Comparison of ENCODE assay signal across 1 cellular context in genomic region chr2:227856697-227857096, GRCh38.
TF ChIP-seq lines count a peak whose summit lies in the region.

No MANE protein-coding gene starts in this region.

TF ChIP-seq in GM12878, 131 proteins besides CTCF, POLR2A, EP300 and RAD21:
- TF ChIP-seq POU2F2 (IDR thresholded peaks at IDR 0.05; ENCODE audit: borderline replicate concordance, low read depth, low read length), result 0 out of 3 replicates have a peak, but pooled peaks have one; percentile 39
- no peak for TF ChIP-seq SIN3A (IDR thresholded peaks at IDR 0.05; ENCODE audit: low read depth, low read length)
- TF ChIP-seq CHD4 (IDR thresholded peaks at IDR 0.05), result no peak
- TF ChIP-seq NBN (IDR thresholded peaks at IDR 0.05), result no peak
- TF ChIP-seq ZBTB40 (IDR thresholded peaks at IDR 0.05; ENCODE audit: borderline replicate concordance), result no peak
- TF ChIP-seq, protein P1, sequence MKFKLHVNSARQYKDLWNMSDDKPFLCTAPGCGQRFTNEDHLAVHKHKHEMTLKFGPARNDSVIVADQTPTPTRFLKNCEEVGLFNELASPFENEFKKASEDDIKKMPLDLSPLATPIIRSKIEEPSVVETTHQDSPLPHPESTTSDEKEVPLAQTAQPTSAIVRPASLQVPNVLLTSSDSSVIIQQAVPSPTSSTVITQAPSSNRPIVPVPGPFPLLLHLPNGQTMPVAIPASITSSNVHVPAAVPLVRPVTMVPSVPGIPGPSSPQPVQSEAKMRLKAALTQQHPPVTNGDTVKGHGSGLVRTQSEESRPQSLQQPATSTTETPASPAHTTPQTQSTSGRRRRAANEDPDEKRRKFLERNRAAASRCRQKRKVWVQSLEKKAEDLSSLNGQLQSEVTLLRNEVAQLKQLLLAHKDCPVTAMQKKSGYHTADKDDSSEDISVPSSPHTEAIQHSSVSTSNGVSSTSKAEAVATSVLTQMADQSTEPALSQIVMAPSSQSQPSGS (IDR thresholded peaks at IDR 0.05; ENCODE audit: low read length), result peak; percentile 38; the same call in 1 of the 2 replicates
- no peak for TF ChIP-seq STAT3 (IDR thresholded peaks at IDR 0.05; ENCODE audit: low read depth, low read length)
- TF ChIP-seq TAF1 (IDR thresholded peaks at IDR 0.05; ENCODE audit: borderline replicate concordance, low read depth, low read length), result no peak
- TF ChIP-seq NFYA (IDR thresholded peaks at IDR 0.05; ENCODE audit: borderline replicate concordance, low read depth, low read length), result no peak
- TF ChIP-seq ZNF24 (IDR thresholded peaks at IDR 0.05), result no peak
- no peak for TF ChIP-seq JUND (IDR thresholded peaks at IDR 0.05; ENCODE audit: low read depth, low read length)
- TF ChIP-seq, protein P2, sequence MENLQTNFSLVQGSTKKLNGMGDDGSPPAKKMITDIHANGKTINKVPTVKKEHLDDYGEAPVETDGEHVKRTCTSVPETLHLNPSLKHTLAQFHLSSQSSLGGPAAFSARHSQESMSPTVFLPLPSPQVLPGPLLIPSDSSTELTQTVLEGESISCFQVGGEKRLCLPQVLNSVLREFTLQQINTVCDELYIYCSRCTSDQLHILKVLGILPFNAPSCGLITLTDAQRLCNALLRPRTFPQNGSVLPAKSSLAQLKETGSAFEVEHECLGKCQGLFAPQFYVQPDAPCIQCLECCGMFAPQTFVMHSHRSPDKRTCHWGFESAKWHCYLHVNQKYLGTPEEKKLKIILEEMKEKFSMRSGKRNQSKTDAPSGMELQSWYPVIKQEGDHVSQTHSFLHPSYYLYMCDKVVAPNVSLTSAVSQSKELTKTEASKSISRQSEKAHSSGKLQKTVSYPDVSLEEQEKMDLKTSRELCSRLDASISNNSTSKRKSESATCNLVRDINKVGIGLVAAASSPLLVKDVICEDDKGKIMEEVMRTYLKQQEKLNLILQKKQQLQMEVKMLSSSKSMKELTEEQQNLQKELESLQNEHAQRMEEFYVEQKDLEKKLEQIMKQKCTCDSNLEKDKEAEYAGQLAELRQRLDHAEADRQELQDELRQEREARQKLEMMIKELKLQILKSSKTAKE (IDR thresholded peaks at IDR 0.05; ENCODE audit: low read depth, poor library complexity, severe bottlenecking), result no peak
- peak; percentile 69 for TF ChIP-seq IKZF1 (conservative IDR thresholded peaks at IDR 0.05)
- no peak for TF ChIP-seq WRNIP1 (IDR thresholded peaks at IDR 0.05; ENCODE audit: borderline replicate concordance, low read depth, low read length)
- no peak for TF ChIP-seq CBX3 (IDR thresholded peaks at IDR 0.05; ENCODE audit: borderline replicate concordance, low read depth)
- TF ChIP-seq MTA2 (IDR thresholded peaks at IDR 0.05; ENCODE audit: low read depth), result peak; percentile 40; the same call in 1 of the 2 replicates
- no peak for TF ChIP-seq FOXK2 (IDR thresholded peaks at IDR 0.05)
- TF ChIP-seq MEF2B (IDR thresholded peaks at IDR 0.05; ENCODE audit: partially characterized antibody, poor library complexity, severe bottlenecking), result peak; percentile 28
- no peak for TF ChIP-seq BCL3 (IDR thresholded peaks at IDR 0.05; ENCODE audit: borderline replicate concordance, insufficient read depth, low read depth, low read length, poor library complexity, severe bottlenecking)
- no peak for TF ChIP-seq KDM1A (IDR thresholded peaks at IDR 0.05; ENCODE audit: borderline replicate concordance)
- no peak for TF ChIP-seq NR2C2 (IDR thresholded peaks at IDR 0.05; ENCODE audit: borderline replicate concordance, control insufficient read depth, insufficient read length, low read depth)
- peak; percentile 54; the same call in 1 of the 2 replicates for TF ChIP-seq NR2F1 (conservative IDR thresholded peaks at IDR 0.05)
- TF ChIP-seq GATAD2B (conservative IDR thresholded peaks at IDR 0.05; ENCODE audit: low read depth), result no peak
- no peak for TF ChIP-seq ELK1 (IDR thresholded peaks at IDR 0.05; ENCODE audit: low read depth, low read length)
- no peak for TF ChIP-seq ZBED1 (IDR thresholded peaks at IDR 0.05; ENCODE audit: borderline replicate concordance)
- TF ChIP-seq RUNX3 (IDR thresholded peaks at IDR 0.05; ENCODE audit: low read length), result peak; percentile 75; the same call in 1 of the 2 replicates
- TF ChIP-seq, protein P3, sequence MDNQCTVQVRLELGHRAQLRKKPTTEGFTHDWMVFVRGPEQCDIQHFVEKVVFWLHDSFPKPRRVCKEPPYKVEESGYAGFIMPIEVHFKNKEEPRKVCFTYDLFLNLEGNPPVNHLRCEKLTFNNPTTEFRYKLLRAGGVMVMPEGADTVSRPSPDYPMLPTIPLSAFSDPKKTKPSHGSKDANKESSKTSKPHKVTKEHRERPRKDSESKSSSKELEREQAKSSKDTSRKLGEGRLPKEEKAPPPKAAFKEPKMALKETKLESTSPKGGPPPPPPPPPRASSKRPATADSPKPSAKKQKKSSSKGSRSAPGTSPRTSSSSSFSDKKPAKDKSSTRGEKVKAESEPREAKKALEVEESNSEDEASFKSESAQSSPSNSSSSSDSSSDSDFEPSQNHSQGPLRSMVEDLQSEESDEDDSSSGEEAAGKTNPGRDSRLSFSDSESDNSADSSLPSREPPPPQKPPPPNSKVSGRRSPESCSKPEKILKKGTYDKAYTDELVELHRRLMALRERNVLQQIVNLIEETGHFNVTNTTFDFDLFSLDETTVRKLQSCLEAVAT (IDR thresholded peaks at IDR 0.05), result 0 out of 2 replicates have a peak, but pooled peaks have one; percentile 26
- 0 out of 2 replicates have a peak, but pooled peaks have one; percentile 55 for TF ChIP-seq DPF2 (IDR thresholded peaks at IDR 0.05)
- no peak for TF ChIP-seq FOS (IDR thresholded peaks at IDR 0.05; ENCODE audit: borderline replicate concordance, extremely low read depth, insufficient read length)
- no peak for TF ChIP-seq ZBTB33 (IDR thresholded peaks at IDR 0.05)
